ENCODE assay signal across 1 cellular context in genomic region chr16:75620326-75621169, GRCh38.
TF ChIP-seq lines count a peak whose summit lies in the region.

No MANE protein-coding gene starts in this region.

TF ChIP-seq in GM12878, 131 proteins besides CTCF, POLR2A, EP300 and RAD21:
- TF ChIP-seq TAF1 (IDR thresholded peaks at IDR 0.05; ENCODE audit: borderline replicate concordance, low read depth, low read length) (peak; percentile 21; the same call in 1 of the 2 replicates), CREB1 (IDR thresholded peaks at IDR 0.05; ENCODE audit: low read depth) (peak; percentile 88), NFIC (IDR thresholded peaks at IDR 0.05; ENCODE audit: low read depth, low read length) (peak; percentile 46), WRNIP1 (IDR thresholded peaks at IDR 0.05; ENCODE audit: borderline replicate concordance, low read depth, low read length) (no peak), ATF2 (IDR thresholded peaks at IDR 0.05; ENCODE audit: low read length) (peak; percentile 88), PAX5 (IDR thresholded peaks at IDR 0.05; ENCODE audit: borderline replicate concordance, low read depth, low read length) (no peak), STAT1 (conservative IDR thresholded peaks at IDR 0.05) (no peak), ZNF687 (IDR thresholded peaks at IDR 0.05) (no peak), FOXM1 (IDR thresholded peaks at IDR 0.05; ENCODE audit: low read depth, low read length) (peak; percentile 19; the same call in 1 of the 2 replicates), EED (IDR thresholded peaks at IDR 0.05; ENCODE audit: low read depth) (peak; percentile 91), RUNX3 (IDR thresholded peaks at IDR 0.05; ENCODE audit: low read length) (peak; percentile 94), CREM (IDR thresholded peaks at IDR 0.05; ENCODE audit: low read depth) (peak; percentile 87), GATAD2B (conservative IDR thresholded peaks at IDR 0.05; ENCODE audit: low read depth) (no peak), TARDBP (IDR thresholded peaks at IDR 0.05; ENCODE audit: borderline replicate concordance) (peak; percentile 45; the same call in 1 of the 2 replicates), SMAD5 (IDR thresholded peaks at IDR 0.05; ENCODE audit: low read depth) (0 out of 2 replicates have a peak, but pooled peaks have one; percentile 37), BCL3 (IDR thresholded peaks at IDR 0.05; ENCODE audit: borderline replicate concordance, insufficient read depth, low read depth, low read length, poor library complexity, severe bottlenecking) (peak; percentile 85), ZBED1 (IDR thresholded peaks at IDR 0.05; ENCODE audit: borderline replicate concordance) (peak; percentile 67; the same call in 1 of the 2 replicates), YY1 (IDR thresholded peaks at IDR 0.05; ENCODE audit: low read depth, low read length) (peak; percentile 95), ETV6 (conservative IDR thresholded peaks at IDR 0.05 in 1 of 2, IDR thresholded peaks at IDR 0.05 in 1 of 2; ENCODE audit: borderline replicate concordance in 1 of 2, low read depth in 1 of 2) (peak in 1 of 2 experiments; percentile 53; a peak in 1 of 4 replicates), CBFB (IDR thresholded peaks at IDR 0.05; ENCODE audit: low read depth) (peak; percentile 89), MEF2A (IDR thresholded peaks at IDR 0.05; ENCODE audit: insufficient read depth, low read depth, low read length) (0 out of 2 replicates have a peak, but pooled peaks have one; percentile 9)
